Comparison of ENCODE assay signal across 25 cellular contexts in the genomic region with DNA sequence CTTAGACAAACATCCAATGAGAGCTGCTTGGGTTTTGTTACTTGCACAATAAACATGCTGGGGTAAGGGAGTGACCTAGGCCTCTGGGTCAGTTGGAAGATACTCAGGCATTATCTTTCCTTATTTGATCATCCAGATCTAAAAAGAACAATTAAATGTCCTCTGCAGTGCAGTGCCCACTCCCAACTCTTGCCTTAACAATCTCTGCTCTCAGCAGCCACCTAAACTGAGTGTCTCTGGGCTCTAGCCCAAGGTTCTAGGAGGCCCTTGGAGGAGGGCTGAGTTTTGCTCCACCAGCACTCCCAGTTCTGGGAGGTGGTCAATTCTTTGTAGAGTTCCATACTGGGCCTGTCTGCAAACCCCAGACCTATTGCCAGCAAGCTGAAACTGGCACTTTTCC. TPM values are rescaled to one million over a fixed set of nuclear protein-coding genes. Genes with fewer than 3 reads are reported as not detected.
DNase-seq lines count a peak whose midpoint lies in the region; ATAC-seq and TF ChIP-seq lines count a peak whose summit lies in the region.
"Had no signal": no experiment of that assay in that cellular context is flagged by ENCODE, and none has a peak within 500 bp of the region (broad histone marks: within the 10 kb centered on the region; RNA-seq: fewer than 3 reads in every experiment).

No MANE protein-coding gene starts in this region.

- CTCF ChIA-PET in naive thymus-derived CD4-positive, alpha-beta T cell (lab: Charles Lee): interaction anchor here (0.7 kb wide), 1 partner anchor 1672 kb away, joined by 3 read pairs; no protein-coding TSS in a partner anchor

- peak overlapping the region; percentile 28 for H3K4me3 Mint-ChIP-seq in T-helper 1 cell treated with Interleukin-12 subunit alpha and Interleukin-12 subunit beta and Interleukin-4 antibody, amounts not matched to agents 30 μg/mL and 1 μg/mL, for 36 hours
- H3K4me3 Mint-ChIP-seq in activated T-helper 17 cell treated with anti-CD3 and anti-CD28 coated beads, Interleukin-2, amount 50 U/mL, for 72 hours: peak overlapping the region; percentile 61
- H3K4me3 Mint-ChIP-seq in naive thymus-derived CD4-positive, alpha-beta T cell: peak overlapping the region in 6 of 10 donors; percentile 34 to 83 (median 66)
- H3K4me3 Mint-ChIP-seq: HFFc6 had no signal

- no peaks in the 10 kb centered on the region for H3K36me3 ChIP-seq in naive thymus-derived CD4-positive, alpha-beta T cell (ENCODE audit: control insufficient read depth in 2 of 3, insufficient read depth in 3 of 3, low read length in 3 of 3)
- H3K36me3 ChIP-seq: MG63 had no signal

- DNase-seq in T-helper 1 cell (no peak), GM20000 (ENCODE audit: low spot score) (peak; percentile 38)
- no peak for DNase-seq in naive thymus-derived CD4-positive, alpha-beta T cell
- DNase-seq: CD8-positive, alpha-beta T cell; DMS79; GOT3; HFFc6; MG63; NCI-H1092 treated with DMSO at 0.1 percent for 48 hours; NCI-H1694; NCI-H345; NCI-H526 treated with DMSO at 0.1 percent for 48 hours; NK-92 treated with Interleukin-12 subunit alpha and Interleukin-12 subunit beta, amount 100 ng/mL, for 24 hours; RPMI8226; SIG-M5 had no signal

- H3K27me3 ChIP-seq in naive thymus-derived CD4-positive, alpha-beta T cell (ENCODE audit: control insufficient read depth in 2 of 2, insufficient read depth in 2 of 2, low read length in 2 of 2): peaks cover 13 to 67% of the 10 kb centered on the region in 2 donors
- H3K27me3 ChIP-seq: MG63 had no signal

- no peak overlapping the region for H3K4me3 ChIP-seq in naive thymus-derived CD4-positive, alpha-beta T cell (ENCODE audit: low read length)

- no peak for ATAC-seq in activated T-helper 17 cell treated with anti-CD3 and anti-CD28 coated beads, Interleukin-2, amount 50 U/mL, for 72 hours (replicated peaks)
- no peak for ATAC-seq in naive thymus-derived CD4-positive, alpha-beta T cell
- ATAC-seq in GM19455 (IDR thresholded peaks at IDR 0.05; ENCODE audit: unreplicated experiment): no peak
- ATAC-seq in HG02852 (IDR thresholded peaks at IDR 0.05; ENCODE audit: unreplicated experiment): no peak
- ATAC-seq in HG02759 (IDR thresholded peaks at IDR 0.05; ENCODE audit: unreplicated experiment): no peak
- ATAC-seq: CD8-positive, alpha-beta T cell had no signal

- H3K27ac ChIP-seq in naive thymus-derived CD4-positive, alpha-beta T cell (ENCODE audit: low read depth, low read length): no peak overlapping the region
- H3K27ac ChIP-seq: 22Rv1 had no signal

- no peak for TF ChIP-seq CTCF in GM20000 (IDR thresholded peaks at IDR 0.05; ENCODE audit: extremely low read depth, missing control alignments)

- intact Hi-C loops in naive thymus-derived CD4-positive, alpha-beta T cell (cut with micrococcal nuclease): loop anchor here (5.0 to 10.0 kb wide), 2 partner anchors 82 to 321 kb away; a partner anchor contains a TSS

- H3K27me3 Mint-ChIP-seq in T-helper 1 cell treated with Interleukin-12 subunit alpha and Interleukin-12 subunit beta and Interleukin-4 antibody, amounts not matched to agents 30 μg/mL and 1 μg/mL, for 36 hours (ENCODE audit: low read depth): peaks cover 92% of the 10 kb centered on the region
- peaks cover 74% of the 10 kb centered on the region for H3K27me3 Mint-ChIP-seq in activated T-helper 17 cell treated with anti-CD3 and anti-CD28 coated beads, Interleukin-2, amount 50 U/mL, for 72 hours
- H3K27me3 Mint-ChIP-seq in naive thymus-derived CD4-positive, alpha-beta T cell: peaks cover 79 to 90% (median 85%) of the 10 kb centered on the region in 5 donors

- peaks cover 19 to 24% of the 10 kb centered on the region in 2 donors for H3K4me1 ChIP-seq in naive thymus-derived CD4-positive, alpha-beta T cell (ENCODE audit: control insufficient read depth in 2 of 2, insufficient read depth in 2 of 2, low read length in 2 of 2)

- POLR2A ChIA-PET in naive thymus-derived CD4-positive, alpha-beta T cell (lab: Charles Lee): no interaction called here

- H3K9me3 Mint-ChIP-seq in T-helper 1 cell treated with Interleukin-12 subunit alpha and Interleukin-12 subunit beta and Interleukin-4 antibody, amounts not matched to agents 30 μg/mL and 1 μg/mL, for 36 hours: no peaks in the 10 kb centered on the region
- H3K9me3 Mint-ChIP-seq in activated T-helper 17 cell treated with anti-CD3 and anti-CD28 coated beads, Interleukin-2, amount 50 U/mL, for 72 hours: no peaks in the 10 kb centered on the region
- peaks cover 0 to 5% (median 0%) of the 10 kb centered on the region in 11 donors for H3K9me3 Mint-ChIP-seq in naive thymus-derived CD4-positive, alpha-beta T cell
- H3K9me3 Mint-ChIP-seq: CD8-positive, alpha-beta T cell; HFFc6 had no signal

- H3K9me3 ChIP-seq in naive thymus-derived CD4-positive, alpha-beta T cell (ENCODE audit: control insufficient read depth in 2 of 3, low read length in 3 of 3): no peaks in the 10 kb centered on the region
- H3K9me3 ChIP-seq: MG63 had no signal

- no peaks in the 10 kb centered on the region for H3K36me3 Mint-ChIP-seq in T-helper 1 cell treated with Interleukin-12 subunit alpha and Interleukin-12 subunit beta and Interleukin-4 antibody, amounts not matched to agents 30 μg/mL and 1 μg/mL, for 36 hours (ENCODE audit: low read depth)
- peaks cover 6% of the 10 kb centered on the region for H3K36me3 Mint-ChIP-seq in activated T-helper 17 cell treated with anti-CD3 and anti-CD28 coated beads, Interleukin-2, amount 50 U/mL, for 72 hours (ENCODE audit: low read depth)
- peaks cover 0 to 5% (median 0%) of the 10 kb centered on the region in 5 donors for H3K36me3 Mint-ChIP-seq in naive thymus-derived CD4-positive, alpha-beta T cell
- H3K36me3 Mint-ChIP-seq: CD8-positive, alpha-beta T cell had no signal

- H3K4me1 Mint-ChIP-seq in T-helper 1 cell treated with Interleukin-12 subunit alpha and Interleukin-12 subunit beta and Interleukin-4 antibody, amounts not matched to agents 30 μg/mL and 1 μg/mL, for 36 hours (ENCODE audit: low read depth): peaks cover 24% of the 10 kb centered on the region
- peaks cover 11% of the 10 kb centered on the region for H3K4me1 Mint-ChIP-seq in activated T-helper 17 cell treated with anti-CD3 and anti-CD28 coated beads, Interleukin-2, amount 50 U/mL, for 72 hours
- H3K4me1 Mint-ChIP-seq in naive thymus-derived CD4-positive, alpha-beta T cell: peaks cover 20 to 50% (median 44%) of the 10 kb centered on the region in 7 donors

- H3K27ac Mint-ChIP-seq in T-helper 1 cell treated with Interleukin-12 subunit alpha and Interleukin-12 subunit beta and Interleukin-4 antibody, amounts not matched to agents 30 μg/mL and 1 μg/mL, for 36 hours: no peak overlapping the region
- no peak overlapping the region for H3K27ac Mint-ChIP-seq in activated T-helper 17 cell treated with anti-CD3 and anti-CD28 coated beads, Interleukin-2, amount 50 U/mL, for 72 hours
- H3K27ac Mint-ChIP-seq in naive thymus-derived CD4-positive, alpha-beta T cell: no peak overlapping the region
- H3K27ac Mint-ChIP-seq: CD8-positive, alpha-beta T cell; HFFc6 had no signal

RNA-seq across cellular contexts. Expression of a gene that starts 1.8 kb away (rescaled TPM):
- under 1 TPM in 1 of 2 donors, not detected in 1; 0.16 TPM for total RNA-seq in activated T-helper 17 cell treated with anti-CD3 and anti-CD28 coated beads, Interleukin-2, amount 50 U/mL, for 72 hours
- total RNA-seq in naive thymus-derived CD4-positive, alpha-beta T cell: not detected
- polyA plus RNA-seq in naive thymus-derived CD4-positive, alpha-beta T cell: not detected
- total RNA-seq: CD8-positive, alpha-beta T cell; HFFc6 had no signal
- polyA plus RNA-seq: AG04450 had no signal

RNA-seq across cellular contexts. Expression of a gene that starts 8.1 kb away (rescaled TPM):
- not detected for total RNA-seq in activated T-helper 17 cell treated with anti-CD3 and anti-CD28 coated beads, Interleukin-2, amount 50 U/mL, for 72 hours
- total RNA-seq in naive thymus-derived CD4-positive, alpha-beta T cell: not detected
- not detected for polyA plus RNA-seq in naive thymus-derived CD4-positive, alpha-beta T cell
- total RNA-seq: CD8-positive, alpha-beta T cell had no signal
- polyA plus RNA-seq: AG04450 had no signal

RNA-seq across cellular contexts. Expression of a gene that starts 52.4 kb away (rescaled TPM):
- not detected for total RNA-seq in activated T-helper 17 cell treated with anti-CD3 and anti-CD28 coated beads, Interleukin-2, amount 50 U/mL, for 72 hours
- total RNA-seq in naive thymus-derived CD4-positive, alpha-beta T cell: under 1 TPM in 1 of 5 experiments, not detected in 4; 0.44 TPM
- not detected for polyA plus RNA-seq in naive thymus-derived CD4-positive, alpha-beta T cell
- total RNA-seq: CD8-positive, alpha-beta T cell; G401; OCI-LY7 had no signal
- polyA plus RNA-seq: AG04450, BJ had no signal
